ENCODE assay signal across 8 cellular contexts in the genomic region with DNA sequence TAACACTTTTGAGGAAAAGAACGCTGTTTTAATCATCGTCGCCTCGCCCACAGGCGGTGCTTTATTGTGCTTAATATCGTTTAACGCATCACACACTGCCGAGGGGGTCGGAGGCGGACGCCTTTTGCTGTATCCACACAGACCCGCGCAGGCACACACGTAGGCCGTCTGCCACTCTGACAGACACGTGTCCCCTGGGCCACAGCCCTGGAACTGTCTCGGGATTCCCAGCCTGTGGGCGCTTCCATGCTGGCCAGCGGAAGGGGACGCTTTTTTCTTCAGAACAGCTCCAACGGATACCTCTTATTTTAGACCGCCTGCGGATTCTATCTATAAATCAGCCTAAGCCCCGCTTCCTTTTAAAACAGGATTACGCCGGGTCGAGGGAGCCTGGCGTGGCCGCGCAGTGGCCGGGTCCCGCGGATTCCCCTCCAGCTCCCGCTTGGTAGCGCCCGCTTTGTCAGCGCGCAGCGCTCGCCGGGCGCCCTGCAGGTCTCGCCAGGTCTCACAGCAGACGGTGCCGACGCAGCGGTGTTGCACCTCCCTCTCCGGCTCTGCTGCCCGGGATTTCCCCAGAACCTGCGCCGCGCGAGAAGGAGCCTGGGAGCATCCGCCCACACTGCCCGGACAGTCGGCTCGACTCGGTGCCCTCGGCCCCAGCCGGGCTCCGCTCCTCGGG. TPM values are rescaled to one million over a fixed set of nuclear protein-coding genes. Genes with fewer than 3 reads are reported as not detected.
DNase-seq lines count a peak whose midpoint lies in the region; ATAC-seq and TF ChIP-seq lines count a peak whose summit lies in the region.

A gene with protein sequence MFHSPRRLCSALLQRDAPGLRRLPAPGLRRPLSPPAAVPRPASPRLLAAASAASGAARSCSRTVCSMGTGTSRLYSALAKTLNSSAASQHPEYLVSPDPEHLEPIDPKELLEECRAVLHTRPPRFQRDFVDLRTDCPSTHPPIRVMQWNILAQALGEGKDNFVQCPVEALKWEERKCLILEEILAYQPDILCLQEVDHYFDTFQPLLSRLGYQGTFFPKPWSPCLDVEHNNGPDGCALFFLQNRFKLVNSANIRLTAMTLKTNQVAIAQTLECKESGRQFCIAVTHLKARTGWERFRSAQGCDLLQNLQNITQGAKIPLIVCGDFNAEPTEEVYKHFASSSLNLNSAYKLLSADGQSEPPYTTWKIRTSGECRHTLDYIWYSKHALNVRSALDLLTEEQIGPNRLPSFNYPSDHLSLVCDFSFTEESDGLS (plus strand): TSS at position 513 of the 679 bp plus-strand sequence. CDS start 201 bp downstream, outside the sequence.

- no peaks in the 10 kb centered on the region for H3K36me3 ChIP-seq in CD8-positive, alpha-beta T cell (ENCODE audit: insufficient read depth, low read length)
- H3K36me3 ChIP-seq in right lobe of liver: no peaks in the 10 kb centered on the region

- TF ChIP-seq POLR2A in right lobe of liver (IDR thresholded peaks at IDR 0.05): peak; percentile 99

- no peaks in the 10 kb centered on the region for H3K27me3 ChIP-seq in CD8-positive, alpha-beta T cell (ENCODE audit: insufficient read depth, low read length)
- no peaks in the 10 kb centered on the region for H3K27me3 ChIP-seq in right lobe of liver

- H3K9me3 ChIP-seq in CD8-positive, alpha-beta T cell (ENCODE audit: low read length): no peaks in the 10 kb centered on the region
- no peaks in the 10 kb centered on the region for H3K9me3 ChIP-seq in right lobe of liver

- peak within 1 kb of the TSS; percentile 99 for H3K27ac Mint-ChIP-seq in CD8-positive, alpha-beta T cell
- peak within 1 kb of the TSS; percentile 94 for H3K27ac Mint-ChIP-seq in activated CD4-positive, alpha-beta memory T cell treated with anti-CD3 and anti-CD28 coated beads for 36 hours

- WGBS in right lobe of liver (ENCODE audit: insufficient coverage, low coverage, low lambda C conversion rate, missing lambda C conversion rate): under 1% methylated on average over 29 of the region's 62 CpGs

- H3K4me3 ChIP-seq in CD8-positive, alpha-beta T cell (ENCODE audit: low read depth, low read length): peak within 1 kb of the TSS; percentile 52
- H3K4me3 ChIP-seq in right lobe of liver: peak within 1 kb of the TSS; percentile 58 to 82 (median 65)

- no peaks in the 10 kb centered on the region for H3K27me3 Mint-ChIP-seq in CD8-positive, alpha-beta T cell (ENCODE audit: low read depth)
- H3K27me3 Mint-ChIP-seq in activated CD4-positive, alpha-beta memory T cell treated with anti-CD3 and anti-CD28 coated beads for 36 hours: no peaks in the 10 kb centered on the region

- peak within 1 kb of the TSS; percentile 91 for H3K4me3 Mint-ChIP-seq in CD8-positive, alpha-beta T cell
- peak within 1 kb of the TSS; percentile 89 for H3K4me3 Mint-ChIP-seq in activated CD4-positive, alpha-beta memory T cell treated with anti-CD3 and anti-CD28 coated beads for 36 hours

- peaks cover 7% of the 10 kb centered on the region for H3K4me1 ChIP-seq in CD8-positive, alpha-beta T cell (ENCODE audit: insufficient read depth, low read length)
- H3K4me1 ChIP-seq in right lobe of liver: peaks cover 0 to 27% (median 5%) of the 10 kb centered on the region in 4 donors

- CTCF ChIA-PET in CD8-positive, alpha-beta T cell (lab: Charles Lee): interaction anchor here (1.0 to 6.2 kb wide), 2 partner anchors 10 to 15 kb away, joined by 3 to 57 read pairs; no protein-coding TSS in a partner anchor
- CTCF ChIA-PET in activated CD4-positive, alpha-beta memory T cell treated with anti-CD3 and anti-CD28 coated beads for 36 hours (lab: Charles Lee): interaction anchor here (0.7 to 2.4 kb wide), 2 partner anchors 15 to 642 kb away, joined by 6 to 15 read pairs; no protein-coding TSS in a partner anchor

- H3K4me1 Mint-ChIP-seq in CD8-positive, alpha-beta T cell (ENCODE audit: low read depth): peaks cover 30% of the 10 kb centered on the region
- peaks cover 45% of the 10 kb centered on the region for H3K4me1 Mint-ChIP-seq in activated CD4-positive, alpha-beta memory T cell treated with anti-CD3 and anti-CD28 coated beads for 36 hours (ENCODE audit: low read depth)

- H3K36me3 Mint-ChIP-seq in CD8-positive, alpha-beta T cell: peaks cover 2% of the 10 kb centered on the region
- peaks cover 13% of the 10 kb centered on the region for H3K36me3 Mint-ChIP-seq in activated CD4-positive, alpha-beta memory T cell treated with anti-CD3 and anti-CD28 coated beads for 36 hours

- peak within 1 kb of the TSS; percentile 75 for H3K27ac ChIP-seq in CD8-positive, alpha-beta T cell (ENCODE audit: low read depth, low read length)
- H3K27ac ChIP-seq in right lobe of liver: peak within 1 kb of the TSS; percentile 95 to 98 (median 96)

- ATAC-seq in CD8-positive, alpha-beta T cell: peak; percentile 86
- peak; percentile 97 for ATAC-seq in GM19455 (IDR thresholded peaks at IDR 0.05; ENCODE audit: unreplicated experiment)
- peak; percentile 87 to 95 (median 93) for ATAC-seq in right lobe of liver

- DNase-seq in CD8-positive, alpha-beta T cell: peak; percentile 76 to 94 (median 88)
- DNase-seq in HK-2 (ENCODE audit: unreplicated experiment) (peak; percentile 91), NCI-H82 treated with DMSO at 0.1 percent for 48 hours (lab: John Stamatoyannopoulos, UW; ENCODE audit: unreplicated experiment) (peak; percentile 68), dermis microvascular lymphatic vessel endothelial cell (ENCODE audit: low read depth in 2 of 2) (peak; percentile 86 to 95), right lobe of liver (peak; percentile 96 to 97 (median 96))
- DNase-seq in activated CD4-positive, alpha-beta memory T cell treated with anti-CD3 and anti-CD28 coated beads for 36 hours: peak; percentile 97
- peak; percentile 95 for DNase-seq in stimulated activated CD4-positive, alpha-beta T cell treated with anti-CD3 and anti-CD28 coated beads, Interleukin-4, amount 100 ng/mL, for 24 hours

- no peaks in the 10 kb centered on the region for H3K9me3 Mint-ChIP-seq in CD8-positive, alpha-beta T cell
- no peaks in the 10 kb centered on the region for H3K9me3 Mint-ChIP-seq in activated CD4-positive, alpha-beta memory T cell treated with anti-CD3 and anti-CD28 coated beads for 36 hours

- POLR2A ChIA-PET in CD8-positive, alpha-beta T cell (lab: Charles Lee): interaction anchor here (0.6 to 2.2 kb wide), 6 partner anchors 15 to 438 kb away, joined by 3 to 9 read pairs (median 4); a partner anchor contains a TSS
- POLR2A ChIA-PET in activated CD4-positive, alpha-beta memory T cell treated with anti-CD3 and anti-CD28 coated beads for 36 hours (lab: Charles Lee): interaction anchor here (0.8 to 2.3 kb wide), 11 partner anchors 15 to 541 kb away, joined by 3 to 11 read pairs (median 4); a partner anchor contains a TSS

- intact Hi-C loops in CD8-positive, alpha-beta T cell (cut with DNase I, micrococcal nuclease): loop anchor here (1.0 to 10.0 kb wide), 10 partner anchors 15 to 1359 kb away; a partner anchor contains a TSS
- intact Hi-C loops in activated CD4-positive, alpha-beta memory T cell treated with anti-CD3 and anti-CD28 coated beads for 36 hours (cut with micrococcal nuclease): loop anchor here (1.0 to 5.0 kb wide), 8 partner anchors 68 to 1509 kb away; a partner anchor contains a TSS
- intact Hi-C loops in right lobe of liver (cut with DNase I): no loop called here

- no peak for TF ChIP-seq CTCF in CD8-positive, alpha-beta T cell (IDR thresholded peaks at IDR 0.05)
- TF ChIP-seq CTCF in right lobe of liver (IDR thresholded peaks at IDR 0.05): peak in 2 of 4 donors; percentile 2 to 32

RNA-seq across cellular contexts. Expression of the gene that starts here (rescaled TPM):
- 10 to 100 TPM; 45.7 to 49.6 TPM for total RNA-seq in CD8-positive, alpha-beta T cell
- 10 to 100 TPM; 12.2 to 14.3 TPM for total RNA-seq in activated CD4-positive, alpha-beta memory T cell treated with anti-CD3 and anti-CD28 coated beads for 36 hours
- total RNA-seq in dermis microvascular lymphatic vessel endothelial cell (29.4 and 37.0 TPM in 2 replicates), right lobe of liver (10 to 100 TPM in 3 of 6 experiments, 1 to 10 TPM in 3; 3.5 to 20.5 (median 9.7) TPM)

Comparison
In these comparisons a context has a peak if more than half of its experiments do, and no peak if none do; other contexts are left out.
1. Peak in every context shown above with its lines: DNase-seq, ATAC-seq, H3K4me3 ChIP-seq and H3K27ac ChIP-seq.
2. intact Hi-C loops: an anchor here in CD8-positive, alpha-beta T cell (1.0 to 10.0 kb wide) and activated CD4-positive, alpha-beta memory T cell treated with anti-CD3 and anti-CD28 coated beads for 36 hours (1.0 to 5.0 kb wide); none called in right lobe of liver.